Comparison of ENCODE assay signal across 8 cellular contexts in genomic region chr6:32852844-32853540, GRCh38. TPM values are rescaled to one million over a fixed set of nuclear protein-coding genes. Genes with fewer than 3 reads are reported as not detected.
DNase-seq lines count a peak whose midpoint lies in the region; ATAC-seq and TF ChIP-seq lines count a peak whose summit lies in the region.

No MANE protein-coding gene starts in this region.

- peak overlapping the region; percentile 99 for H3K27ac Mint-ChIP-seq in activated naive CD4-positive, alpha-beta T cell treated with anti-CD3 and anti-CD28 coated beads, Interleukin-2, amount 50 U/mL, for 72 hours

- peak overlapping the region; percentile 97 to 100 (median 98) for H3K27ac ChIP-seq in Peyer's patch

- H3K4me3 ChIP-seq in Peyer's patch (peak overlapping the region; percentile 95 to 99 (median 96)), neuron (ENCODE audit: low read length) (peak overlapping the region; percentile 52)

- TF ChIP-seq CTCF in Peyer's patch (IDR thresholded peaks at IDR 0.05) = no peak

- H3K27me3 ChIP-seq in Peyer's patch (no peaks in the 10 kb centered on the region), neuron (ENCODE audit: insufficient read depth, low read length) (peaks cover 81% of the 10 kb centered on the region)

- peaks cover 84 to 91% of the 10 kb centered on the region in 2 donors for H3K36me3 Mint-ChIP-seq in activated naive CD4-positive, alpha-beta T cell treated with anti-CD3 and anti-CD28 coated beads, Interleukin-2, amount 50 U/mL, for 72 hours

- no peak for TF ChIP-seq POLR2A in Peyer's patch (IDR thresholded peaks at IDR 0.05)

- peak overlapping the region; percentile 87 for H2AFZ ChIP-seq in neuron (ENCODE audit: low read depth, low read length)

- ATAC-seq in HG02885 (IDR thresholded peaks at IDR 0.05; ENCODE audit: poor library complexity, unreplicated experiment) = peak; percentile 15
- peak; percentile 17 to 76 for ATAC-seq in activated naive CD4-positive, alpha-beta T cell treated with anti-CD3 and anti-CD28 coated beads, Interleukin-2, amount 50 U/mL, for 72 hours

- H3K4me1 ChIP-seq in Peyer's patch (peaks cover 0 to 29% (median 9%) of the 10 kb centered on the region in 4 donors), neuron (ENCODE audit: insufficient read depth, low read length) (peaks cover 17% of the 10 kb centered on the region)

- peaks cover 0 to 49% (median 0%) of the 10 kb centered on the region in 3 donors for H3K36me3 ChIP-seq in Peyer's patch
- no peaks in the 10 kb centered on the region for H3K36me3 ChIP-seq in neuron (ENCODE audit: insufficient read depth, low read length)

- DNase-seq in NCI-H345 (lab: John Stamatoyannopoulos, UW) (peak; percentile 35), NCI-H345 treated with DMSO at 0.1 percent for 48 hours (lab: John Stamatoyannopoulos, UW; ENCODE audit: unreplicated experiment) (no peak), Peyer's patch (peak; percentile 49 to 76 (median 75)), germinal center (ENCODE audit: low spot score) (peak; percentile 69), NCI-H2107 (lab: John Stamatoyannopoulos, UW) (no peak)
- peak in 1 of 2 donors; percentile 87 for DNase-seq in activated naive CD4-positive, alpha-beta T cell treated with anti-CD3 and anti-CD28 coated beads, Interleukin-2, amount 50 U/mL, for 72 hours (ENCODE audit: low spot score in 2 of 2)

- peaks cover 0 to 7% of the 10 kb centered on the region in 2 donors for H3K9me3 Mint-ChIP-seq in activated naive CD4-positive, alpha-beta T cell treated with anti-CD3 and anti-CD28 coated beads, Interleukin-2, amount 50 U/mL, for 72 hours

- H3K9me3 ChIP-seq in Peyer's patch (no peaks in the 10 kb centered on the region), neuron (ENCODE audit: low read length) (no peaks in the 10 kb centered on the region)

RNA-seq across cellular contexts. Expression of gene TAP1, which starts 0.5 kb away (rescaled TPM):
- 100 to 1,000 TPM in 3 of 4 donors, 10 to 100 TPM in 1; 25.6 to 136 (median 107) TPM for total RNA-seq in Peyer's patch
- total RNA-seq in activated naive CD4-positive, alpha-beta T cell treated with anti-CD3 and anti-CD28 coated beads, Interleukin-2, amount 50 U/mL, for 72 hours = 100 to 1,000 TPM; 234 to 319 TPM

RNA-seq across cellular contexts. Expression of gene PSMB9, which starts 1.0 kb away (rescaled TPM):
- total RNA-seq in Peyer's patch = 100 to 1,000 TPM in 1 of 4 donors, 10 to 100 TPM in 3; 53.5 to 124 (median 80.9) TPM
- 100 to 1,000 TPM; 202 to 262 TPM for total RNA-seq in activated naive CD4-positive, alpha-beta T cell treated with anti-CD3 and anti-CD28 coated beads, Interleukin-2, amount 50 U/mL, for 72 hours

RNA-seq across cellular contexts. Expression of gene PSMB8, which starts 9.1 kb away (rescaled TPM):
- 100 to 1,000 TPM in 2 of 4 donors, 10 to 100 TPM in 2; 48.1 to 104 (median 96.0) TPM for total RNA-seq in Peyer's patch
- 100 to 1,000 TPM; 334 to 353 TPM for total RNA-seq in activated naive CD4-positive, alpha-beta T cell treated with anti-CD3 and anti-CD28 coated beads, Interleukin-2, amount 50 U/mL, for 72 hours

RNA-seq across cellular contexts. Expression of gene TAP2, which starts 14.5 kb away (rescaled TPM):
- total RNA-seq in Peyer's patch = 10 to 100 TPM; 16.5 to 53.2 (median 39.4) TPM
- 100 to 1,000 TPM; 118 to 128 TPM for total RNA-seq in activated naive CD4-positive, alpha-beta T cell treated with anti-CD3 and anti-CD28 coated beads, Interleukin-2, amount 50 U/mL, for 72 hours

RNA-seq across cellular contexts. Expression of gene HLA-DOB, which starts 36.2 kb away (rescaled TPM):
- total RNA-seq in Peyer's patch = 10 to 100 TPM in 1 of 4 donors, 1 to 10 TPM in 2, under 1 TPM in 1; 0.88 to 13.2 (median 4.2) TPM
- 1 to 10 TPM; 3.8 to 4.0 TPM for total RNA-seq in activated naive CD4-positive, alpha-beta T cell treated with anti-CD3 and anti-CD28 coated beads, Interleukin-2, amount 50 U/mL, for 72 hours

Comparison
In these comparisons a context has a peak if more than half of its experiments do, and no peak if none do; other contexts are left out.
1. DNase-seq: peak in NCI-H345 (single experiment), Peyer's patch (3 of 3) and germinal center (single experiment); none in NCI-H345 treated with DMSO at 0.1 percent for 48 hours (single experiment) and NCI-H2107 (single experiment).